In the genomic region with DNA sequence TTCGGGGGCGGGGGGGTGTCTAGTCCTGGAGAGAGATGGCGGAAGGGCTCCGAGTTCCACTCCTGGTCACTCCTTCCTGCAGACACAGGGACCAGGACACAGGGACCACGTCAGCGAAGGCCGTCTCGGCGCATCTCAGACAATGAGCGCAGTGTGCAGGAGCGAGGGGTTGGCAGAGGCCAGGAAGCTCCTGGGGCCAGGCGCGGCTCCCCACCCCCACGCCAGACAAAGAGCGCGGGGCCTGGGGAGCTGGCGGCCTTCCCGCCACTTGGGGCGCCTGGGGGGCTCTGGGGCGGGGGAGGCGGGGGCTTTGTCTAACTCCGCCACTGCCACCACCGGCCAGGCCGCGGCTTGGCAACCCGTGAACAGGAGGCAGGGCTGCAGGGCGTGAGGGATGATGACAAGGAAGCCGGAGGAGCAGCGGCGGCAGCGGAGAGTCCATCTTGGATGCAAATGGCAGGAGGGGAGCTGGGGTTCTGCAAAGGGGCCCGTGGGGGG, we compare ENCODE assay signal across 8 cellular contexts. TPM values are rescaled to one million over a fixed set of nuclear protein-coding genes. Genes with fewer than 3 reads are reported as not detected.
A peak's percentile ranks its signal among the peaks of the same experiment; 100 is the strongest.
DNase-seq lines count a peak whose midpoint lies in the region; ATAC-seq and TF ChIP-seq lines count a peak whose summit lies in the region.

No MANE protein-coding gene starts in this region.

- peak overlapping the region; percentile 84 for H3K4me3 Mint-ChIP-seq in activated CD8-positive, alpha-beta T cell treated with anti-CD3 and anti-CD28 coated beads, Interleukin-2, amount 10 ng/mL, durations not matched to agents 7 days and 5 days
- peak overlapping the region; percentile 86 for H3K4me3 Mint-ChIP-seq in memory B cell
- peak overlapping the region; percentile 90 for H3K4me3 Mint-ChIP-seq in stimulated activated naive CD8-positive, alpha-beta T cell treated with anti-CD3 and anti-CD28 coated beads, Interleukin-15, Interleukin-2, amounts not matched to agents 100 ng/mL and 50 ng/mL, for 24 hours

- H3K4me1 Mint-ChIP-seq in activated CD8-positive, alpha-beta T cell treated with anti-CD3 and anti-CD28 coated beads, Interleukin-2, amount 10 ng/mL, durations not matched to agents 7 days and 5 days (ENCODE audit: low read depth), result peaks cover 32% of the 10 kb centered on the region
- peaks cover 17% of the 10 kb centered on the region for H3K4me1 Mint-ChIP-seq in memory B cell
- H3K4me1 Mint-ChIP-seq in stimulated activated naive CD8-positive, alpha-beta T cell treated with anti-CD3 and anti-CD28 coated beads, Interleukin-15, Interleukin-2, amounts not matched to agents 100 ng/mL and 50 ng/mL, for 24 hours (ENCODE audit: low read depth), result peaks cover 25% of the 10 kb centered on the region

- peak; percentile 10 for ATAC-seq in activated CD8-positive, alpha-beta T cell treated with anti-CD3 and anti-CD28 coated beads, Interleukin-2, amount 10 ng/mL, durations not matched to agents 7 days and 5 days
- ATAC-seq in memory B cell (ENCODE audit: low read depth) (peak; percentile 49), GM18505 (IDR thresholded peaks at IDR 0.05; ENCODE audit: unreplicated experiment) (no peak), HG02763 (IDR thresholded peaks at IDR 0.05; ENCODE audit: unreplicated experiment) (no peak)

- no peaks in the 10 kb centered on the region for H3K27me3 Mint-ChIP-seq in activated CD8-positive, alpha-beta T cell treated with anti-CD3 and anti-CD28 coated beads, Interleukin-2, amount 10 ng/mL, durations not matched to agents 7 days and 5 days (ENCODE audit: low read depth)
- no peaks in the 10 kb centered on the region for H3K27me3 Mint-ChIP-seq in memory B cell
- H3K27me3 Mint-ChIP-seq in stimulated activated naive CD8-positive, alpha-beta T cell treated with anti-CD3 and anti-CD28 coated beads, Interleukin-15, Interleukin-2, amounts not matched to agents 100 ng/mL and 50 ng/mL, for 24 hours, result no peaks in the 10 kb centered on the region

- peak overlapping the region; percentile 88 for H3K27ac Mint-ChIP-seq in activated CD8-positive, alpha-beta T cell treated with anti-CD3 and anti-CD28 coated beads, Interleukin-2, amount 10 ng/mL, durations not matched to agents 7 days and 5 days
- H3K27ac Mint-ChIP-seq in memory B cell, result no peak overlapping the region
- H3K27ac Mint-ChIP-seq in stimulated activated naive CD8-positive, alpha-beta T cell treated with anti-CD3 and anti-CD28 coated beads, Interleukin-15, Interleukin-2, amounts not matched to agents 100 ng/mL and 50 ng/mL, for 24 hours, result peak overlapping the region; percentile 77

- no peaks in the 10 kb centered on the region for H3K9me3 Mint-ChIP-seq in activated CD8-positive, alpha-beta T cell treated with anti-CD3 and anti-CD28 coated beads, Interleukin-2, amount 10 ng/mL, durations not matched to agents 7 days and 5 days (ENCODE audit: insufficient read depth)
- no peaks in the 10 kb centered on the region for H3K9me3 Mint-ChIP-seq in memory B cell
- H3K9me3 Mint-ChIP-seq in stimulated activated naive CD8-positive, alpha-beta T cell treated with anti-CD3 and anti-CD28 coated beads, Interleukin-15, Interleukin-2, amounts not matched to agents 100 ng/mL and 50 ng/mL, for 24 hours, result no peaks in the 10 kb centered on the region

- DNase-seq in COR-L47 (lab: John Stamatoyannopoulos, UW) (peak; percentile 94), Kasumi-1 (lab: John Stamatoyannopoulos, UW) (peak; percentile 17 to 31), epidermal melanocyte (ENCODE audit: insufficient read length, low spot score) (peak; percentile 71), memory B cell (ENCODE audit: low spot score in 2 of 2) (peak; percentile 47)
- peak; percentile 57 for DNase-seq in activated CD8-positive, alpha-beta T cell treated with anti-CD3 and anti-CD28 coated beads, Interleukin-2, amount 10 ng/mL, durations not matched to agents 7 days and 5 days

- no peak for TF ChIP-seq POLR2A in GM18505 (IDR thresholded peaks at IDR 0.05; ENCODE audit: borderline replicate concordance, extremely low read depth, insufficient read depth, insufficient read length)

- CTCF ChIA-PET in activated CD8-positive, alpha-beta T cell treated with anti-CD3 and anti-CD28 coated beads, Interleukin-2, amount 10 ng/mL, durations not matched to agents 7 days and 5 days (lab: Charles Lee), result interaction anchor here (0.8 to 2.9 kb wide), 11 partner anchors 8 to 333 kb away, joined by 3 to 13 read pairs (median 4); a partner anchor contains a TSS

- POLR2A ChIA-PET in activated CD8-positive, alpha-beta T cell treated with anti-CD3 and anti-CD28 coated beads, Interleukin-2, amount 10 ng/mL, durations not matched to agents 7 days and 5 days (lab: Charles Lee), result interaction anchor here (0.6 to 2.3 kb wide), 6 partner anchors 11 to 313 kb away, joined by 3 to 12 read pairs (median 4); a partner anchor contains a TSS

- peaks cover under 1% of the 10 kb centered on the region for H3K36me3 Mint-ChIP-seq in activated CD8-positive, alpha-beta T cell treated with anti-CD3 and anti-CD28 coated beads, Interleukin-2, amount 10 ng/mL, durations not matched to agents 7 days and 5 days (ENCODE audit: low read depth)
- no peaks in the 10 kb centered on the region for H3K36me3 Mint-ChIP-seq in memory B cell
- H3K36me3 Mint-ChIP-seq in stimulated activated naive CD8-positive, alpha-beta T cell treated with anti-CD3 and anti-CD28 coated beads, Interleukin-15, Interleukin-2, amounts not matched to agents 100 ng/mL and 50 ng/mL, for 24 hours (ENCODE audit: low read depth), result peaks cover 5% of the 10 kb centered on the region

RNA-seq across cellular contexts. Expression of a gene that starts 2.2 kb away (rescaled TPM):
- total RNA-seq in activated CD8-positive, alpha-beta T cell treated with anti-CD3 and anti-CD28 coated beads, Interleukin-2, amount 10 ng/mL, durations not matched to agents 7 days and 5 days, result 10 to 100 TPM; 58.3 to 58.4 TPM

RNA-seq across cellular contexts. Expression of a gene that starts 36.2 kb away (rescaled TPM):
- total RNA-seq in activated CD8-positive, alpha-beta T cell treated with anti-CD3 and anti-CD28 coated beads, Interleukin-2, amount 10 ng/mL, durations not matched to agents 7 days and 5 days, result 10 to 100 TPM; 28.2 to 30.0 TPM

RNA-seq across cellular contexts. Expression of a gene that starts 36.5 kb away (rescaled TPM):
- 100 to 1,000 TPM; 148 to 149 TPM for total RNA-seq in activated CD8-positive, alpha-beta T cell treated with anti-CD3 and anti-CD28 coated beads, Interleukin-2, amount 10 ng/mL, durations not matched to agents 7 days and 5 days

Comparison
In these comparisons a context has a peak if more than half of its experiments do, and no peak if none do; other contexts are left out.
1. DNase-seq: peak in every context shown above with its lines; median percentile 94 in COR-L47; 71 in epidermal melanocyte; 57 in activated CD8-positive, alpha-beta T cell treated with anti-CD3 and anti-CD28 coated beads, Interleukin-2, amount 10 ng/mL, durations not matched to agents 7 days and 5 days; 47 in memory B cell; 24 in Kasumi-1.
2. ATAC-seq: peak in activated CD8-positive, alpha-beta T cell treated with anti-CD3 and anti-CD28 coated beads, Interleukin-2, amount 10 ng/mL, durations not matched to agents 7 days and 5 days (single experiment) and memory B cell (single experiment); none in GM18505 (single experiment) and HG02763 (single experiment).
3. Peak in every context shown above with its lines, with median percentiles within 50 percentile points of each other: H3K4me3 Mint-ChIP-seq.